Comparison of ENCODE assay signal across 32 cellular contexts in genomic region chr1:41696381-41696780, GRCh38.
DNase-seq lines count a peak whose midpoint lies in the region; ATAC-seq and TF ChIP-seq lines count a peak whose summit lies in the region.
"Had no signal": no experiment of that assay in that cellular context is flagged by ENCODE, and none has a peak within 500 bp of the region (broad histone marks: within the 10 kb centered on the region; RNA-seq: fewer than 3 reads in every experiment).

No MANE protein-coding gene starts in this region.

- no peaks in the 10 kb centered on the region for H3K9me3 ChIP-seq in heart left ventricle
- H3K9me3 ChIP-seq in breast epithelium = no peaks in the 10 kb centered on the region
- H3K9me3 ChIP-seq: esophagus muscularis mucosa, MG63, SJSA1, suprapubic skin, upper lobe of right lung had no signal

- 61 to 83% (median 71%) methylated on average over 8 to 9 of the region's 9 CpGs for WGBS in heart left ventricle, 4 donors

- DNase-seq in heart left ventricle (peak in 1 of 5 donors; percentile 66), cardiac septum (ENCODE audit: low spot score) (no peak), SHP77 treated with DMSO at 0.1 percent for 48 hours (lab: John Stamatoyannopoulos, UW) (peak; percentile 53), myocyte (ENCODE audit: low read depth) (peak; percentile 73), GM20000 (ENCODE audit: low spot score) (no peak), breast epithelium (ENCODE audit: low spot score in 2 of 2) (no peak)
- DNase-seq: activated CD4-positive, alpha-beta T cell treated with anti-CD3 and anti-CD28 coated beads, Interleukin-2, amount 50 U/mL, for 4 hours; activated CD8-positive, alpha-beta memory T cell treated with anti-CD3 and anti-CD28 coated beads, Interleukin-2, amount 10 ng/mL, durations not matched to agents 7 days and 5 days; activated naive CD4-positive, alpha-beta T cell treated with anti-CD3 and anti-CD28 coated beads for 36 hours; activated T-cell treated with anti-CD3 and anti-CD28 coated beads, Interleukin-2, amount 50 U/mL, for 48 hours; CD4-positive, alpha-beta T cell; dermis blood vessel endothelial cell; EL; foreskin keratinocyte; H9; KG1; MG63; NCI-H1105; NCI-H2029; NCI-H748 treated with DMSO at 0.1 percent for 48 hours; small intestine; stimulated activated CD4-positive, alpha-beta T cell treated with anti-CD3 and anti-CD28 coated beads, Interleukin-1b, Interleukin-23, amount 100 ng/mL, for 48 hours; stimulated activated naive CD4-positive, alpha-beta T cell treated with Interleukin-2 at 50 U/mL for 16 hours; T-helper 1 cell; upper lobe of right lung had no signal

- H3K4me1 ChIP-seq in heart left ventricle (peaks cover 0 to 22% (median 4%) of the 10 kb centered on the region in 12 donors), breast epithelium (peaks cover 0 to 4% of the 10 kb centered on the region in 2 donors)
- H3K4me1 ChIP-seq: foreskin keratinocyte, SJSA1, upper lobe of right lung had no signal

- intact Hi-C loops in heart left ventricle (cut with DNase I) (no loop called here), cardiac septum (cut with DNase I) (no loop called here), breast epithelium (cut with DNase I; ENCODE audit: low total_unique reads) (no loop called here)

- H3K4me3 ChIP-seq in heart left ventricle (no peak overlapping the region), breast epithelium (no peak overlapping the region)
- H3K4me3 ChIP-seq: esophagus muscularis mucosa, MG63, SJSA1, suprapubic skin, upper lobe of right lung had no signal

- peak overlapping the region in 3 of 12 donors; percentile 5 to 36 (median 27) for H3K27ac ChIP-seq in heart left ventricle
- no peak overlapping the region for H3K27ac ChIP-seq in breast epithelium
- H3K27ac ChIP-seq: esophagus muscularis mucosa, foreskin keratinocyte, HL-60, SJSA1, suprapubic skin, upper lobe of right lung had no signal

- no peaks in the 10 kb centered on the region for H3K36me3 ChIP-seq in heart left ventricle
- H3K36me3 ChIP-seq in breast epithelium = no peaks in the 10 kb centered on the region
- H3K36me3 ChIP-seq: esophagus muscularis mucosa, MG63, SJSA1, suprapubic skin, upper lobe of right lung had no signal

- no peaks in the 10 kb centered on the region for H3K27me3 ChIP-seq in heart left ventricle
- no peaks in the 10 kb centered on the region for H3K27me3 ChIP-seq in breast epithelium
- H3K27me3 ChIP-seq: esophagus muscularis mucosa, foreskin keratinocyte, MG63, SJSA1, suprapubic skin, upper lobe of right lung had no signal

- ATAC-seq in heart left ventricle = peak in 3 of 4 donors; percentile 47 to 62 (median 56)
- ATAC-seq in HG02840 (IDR thresholded peaks at IDR 0.05; ENCODE audit: low FRiP score, unreplicated experiment) = no peak
- no peak for ATAC-seq in GM21723 (IDR thresholded peaks at IDR 0.05; ENCODE audit: unreplicated experiment)
- ATAC-seq: activated CD8-positive, alpha-beta memory T cell treated with anti-CD3 and anti-CD28 coated beads, Interleukin-2, amount 10 ng/mL, durations not matched to agents 7 days and 5 days; foreskin keratinocyte; Panc1; upper lobe of right lung had no signal

- no peak for TF ChIP-seq POLR2A in heart left ventricle (IDR thresholded peaks at IDR 0.05)
- no peak for TF ChIP-seq POLR2A in breast epithelium (IDR thresholded peaks at IDR 0.05)

- TF ChIP-seq CTCF in heart left ventricle (IDR thresholded peaks at IDR 0.05) (no peak), GM20000 (IDR thresholded peaks at IDR 0.05; ENCODE audit: extremely low read depth, missing control alignments) (no peak), breast epithelium (IDR thresholded peaks at IDR 0.05) (no peak)

Comparison
In these comparisons a context has a peak if more than half of its experiments do, and no peak if none do; other contexts are left out.
1. ATAC-seq: peak in heart left ventricle (3 of 4); none in HG02840 (single experiment) and GM21723 (single experiment).
2. DNase-seq: peak in SHP77 treated with DMSO at 0.1 percent for 48 hours (single experiment) and myocyte (single experiment); none in cardiac septum (single experiment), GM20000 (single experiment) and breast epithelium (0 of 2).